In the genomic region with DNA sequence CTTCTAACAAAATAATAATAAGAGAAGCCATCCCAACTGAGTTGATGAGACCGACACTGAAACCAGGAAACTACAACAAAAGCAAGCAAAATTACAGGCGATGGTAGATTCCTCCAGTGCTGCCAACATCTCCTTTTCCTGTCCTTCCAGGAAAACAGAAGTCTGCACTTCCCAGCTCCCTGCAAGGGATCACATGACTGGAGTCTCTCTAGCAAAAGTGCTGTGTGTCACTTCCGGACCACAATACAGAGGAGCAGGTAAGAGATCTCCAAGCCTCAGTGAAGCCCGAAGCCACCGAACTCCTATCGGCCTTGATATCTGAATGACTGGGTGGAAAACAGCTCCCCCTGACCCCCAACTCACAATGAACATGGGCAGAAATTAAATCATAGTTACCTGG, we compare ENCODE assay signal across 16 cellular contexts.
A peak's percentile ranks its signal among the peaks of the same experiment; 100 is the strongest.
DNase-seq lines count a peak whose midpoint lies in the region; ATAC-seq and TF ChIP-seq lines count a peak whose summit lies in the region.
"Had no signal": no experiment of that assay in that cellular context is flagged by ENCODE, and none has a peak within 500 bp of the region (broad histone marks: within the 10 kb centered on the region; RNA-seq: fewer than 3 reads in every experiment).

No MANE protein-coding gene starts in this region.

- H3K4me1 Mint-ChIP-seq in activated naive CD8-positive, alpha-beta T cell (ENCODE audit: low read depth), result peaks cover 40% of the 10 kb centered on the region
- H3K4me1 Mint-ChIP-seq in activated naive CD8-positive, alpha-beta T cell treated with anti-CD3 and anti-CD28 coated beads, Interleukin-2, amount 50 U/mL, for 24 hours, result peaks cover 27% of the 10 kb centered on the region
- H3K4me1 Mint-ChIP-seq in activated B cell treated with CpG ODN at 0.5 μM for 24 hours, result peaks cover 35% of the 10 kb centered on the region
- H3K4me1 Mint-ChIP-seq in activated CD4-positive, alpha-beta T cell treated with anti-CD3 and anti-CD28 coated beads for 36 hours, result peaks cover 24% of the 10 kb centered on the region

- H3K9me3 Mint-ChIP-seq in activated naive CD8-positive, alpha-beta T cell (ENCODE audit: low read depth), result no peaks in the 10 kb centered on the region
- H3K9me3 Mint-ChIP-seq in activated naive CD8-positive, alpha-beta T cell treated with anti-CD3 and anti-CD28 coated beads, Interleukin-2, amount 50 U/mL, for 24 hours, result no peaks in the 10 kb centered on the region
- H3K9me3 Mint-ChIP-seq in activated B cell treated with CpG ODN at 0.5 μM for 24 hours, result no peaks in the 10 kb centered on the region
- H3K9me3 Mint-ChIP-seq in activated CD4-positive, alpha-beta T cell treated with anti-CD3 and anti-CD28 coated beads for 36 hours (ENCODE audit: low read depth), result no peaks in the 10 kb centered on the region
- H3K9me3 Mint-ChIP-seq: CD4-positive, CD25-positive, alpha-beta regulatory T cell had no signal

- peaks cover 4% of the 10 kb centered on the region for H3K36me3 Mint-ChIP-seq in activated naive CD8-positive, alpha-beta T cell
- peaks cover 1% of the 10 kb centered on the region for H3K36me3 Mint-ChIP-seq in activated naive CD8-positive, alpha-beta T cell treated with anti-CD3 and anti-CD28 coated beads, Interleukin-2, amount 50 U/mL, for 24 hours (ENCODE audit: low read depth)
- peaks cover 11% of the 10 kb centered on the region for H3K36me3 Mint-ChIP-seq in activated B cell treated with CpG ODN at 0.5 μM for 24 hours (ENCODE audit: low read depth)
- peaks cover 4% of the 10 kb centered on the region for H3K36me3 Mint-ChIP-seq in activated CD4-positive, alpha-beta T cell treated with anti-CD3 and anti-CD28 coated beads for 36 hours (ENCODE audit: low read depth)

- POLR2A ChIA-PET in activated B cell treated with CpG ODN at 0.5 μM for 24 hours (lab: Charles Lee), result no interaction called here
- POLR2A ChIA-PET in activated CD4-positive, alpha-beta T cell treated with anti-CD3 and anti-CD28 coated beads for 36 hours (lab: Charles Lee), result no interaction called here

- intact Hi-C loops in activated B cell treated with CpG ODN at 0.5 μM for 24 hours (cut with micrococcal nuclease), result no loop called here
- intact Hi-C loops in activated CD4-positive, alpha-beta T cell treated with anti-CD3 and anti-CD28 coated beads for 36 hours (cut with DNase I, micrococcal nuclease), result no loop called here

- H3K27ac Mint-ChIP-seq in activated naive CD8-positive, alpha-beta T cell, result no peak overlapping the region
- H3K27ac Mint-ChIP-seq in activated naive CD8-positive, alpha-beta T cell treated with anti-CD3 and anti-CD28 coated beads, Interleukin-2, amount 50 U/mL, for 24 hours, result no peak overlapping the region
- peak overlapping the region; percentile 53 for H3K27ac Mint-ChIP-seq in activated B cell treated with CpG ODN at 0.5 μM for 24 hours
- no peak overlapping the region for H3K27ac Mint-ChIP-seq in activated CD4-positive, alpha-beta T cell treated with anti-CD3 and anti-CD28 coated beads for 36 hours
- H3K27ac Mint-ChIP-seq: CD4-positive, CD25-positive, alpha-beta regulatory T cell had no signal

- no peak for TF ChIP-seq CTCF in activated B cell treated with CpG ODN at 0.5 μM for 24 hours (IDR thresholded peaks at IDR 0.05)

- CTCF ChIA-PET in activated B cell treated with CpG ODN at 0.5 μM for 24 hours (lab: Charles Lee), result no interaction called here
- CTCF ChIA-PET in activated CD4-positive, alpha-beta T cell treated with anti-CD3 and anti-CD28 coated beads for 36 hours (lab: Charles Lee), result interaction anchor here (0.6 to 0.9 kb wide), 2 partner anchors 19 to 116 kb away, joined by 3 read pairs; no protein-coding TSS in a partner anchor

- peak overlapping the region; percentile 31 for H3K4me3 Mint-ChIP-seq in activated naive CD8-positive, alpha-beta T cell
- H3K4me3 Mint-ChIP-seq in activated naive CD8-positive, alpha-beta T cell treated with anti-CD3 and anti-CD28 coated beads, Interleukin-2, amount 50 U/mL, for 24 hours, result no peak overlapping the region
- no peak overlapping the region for H3K4me3 Mint-ChIP-seq in activated B cell treated with CpG ODN at 0.5 μM for 24 hours
- H3K4me3 Mint-ChIP-seq in activated CD4-positive, alpha-beta T cell treated with anti-CD3 and anti-CD28 coated beads for 36 hours, result no peak overlapping the region
- H3K4me3 Mint-ChIP-seq: CD4-positive, CD25-positive, alpha-beta regulatory T cell had no signal

- no peaks in the 10 kb centered on the region for H3K27me3 Mint-ChIP-seq in activated naive CD8-positive, alpha-beta T cell
- no peaks in the 10 kb centered on the region for H3K27me3 Mint-ChIP-seq in activated naive CD8-positive, alpha-beta T cell treated with anti-CD3 and anti-CD28 coated beads, Interleukin-2, amount 50 U/mL, for 24 hours
- H3K27me3 Mint-ChIP-seq in activated B cell treated with CpG ODN at 0.5 μM for 24 hours, result no peaks in the 10 kb centered on the region
- H3K27me3 Mint-ChIP-seq in activated CD4-positive, alpha-beta T cell treated with anti-CD3 and anti-CD28 coated beads for 36 hours, result no peaks in the 10 kb centered on the region
- H3K27me3 Mint-ChIP-seq: CD4-positive, CD25-positive, alpha-beta regulatory T cell had no signal

- ATAC-seq in activated naive CD8-positive, alpha-beta T cell treated with anti-CD3 and anti-CD28 coated beads, Interleukin-2, amount 50 U/mL, for 24 hours, result no peak
- no peak for ATAC-seq in activated B cell treated with CpG ODN at 0.5 μM for 24 hours (ENCODE audit: low read depth)
- ATAC-seq in HG03095 (IDR thresholded peaks at IDR 0.05; ENCODE audit: unreplicated experiment), result no peak
- ATAC-seq in GM18519 (IDR thresholded peaks at IDR 0.05; ENCODE audit: low FRiP score, unreplicated experiment), result no peak
- no peak for ATAC-seq in activated CD4-positive, alpha-beta T cell treated with anti-CD3 and anti-CD28 coated beads for 36 hours

- DNase-seq in activated naive CD8-positive, alpha-beta T cell treated with anti-CD3 and anti-CD28 coated beads, Interleukin-2, amount 50 U/mL, for 24 hours, result no peak
- DNase-seq in activated B cell treated with CpG ODN at 0.5 μM for 24 hours, result no peak
- peak; percentile 8 to 58 for DNase-seq in lung microvascular endothelial cell (ENCODE audit: low read depth in 2 of 2)
- no peak for DNase-seq in OCI-M2 (lab: John Stamatoyannopoulos, UW; ENCODE audit: unreplicated experiment)
- DNase-seq in activated CD4-positive, alpha-beta T cell treated with anti-CD3 and anti-CD28 coated beads for 36 hours, result no peak
- DNase-seq: Calu3; CD4-positive, CD25-positive, alpha-beta regulatory T cell; DMS53; NCI-H1436; NCI-H1930; NCI-H226; NCI-H524; PC-9 had no signal

Comparison
In these comparisons a context has a peak if more than half of its experiments do, and no peak if none do; other contexts are left out.
1. DNase-seq: peak in lung microvascular endothelial cell (2 of 2); none in activated naive CD8-positive, alpha-beta T cell treated with anti-CD3 and anti-CD28 coated beads, Interleukin-2, amount 50 U/mL, for 24 hours (single experiment), activated B cell treated with CpG ODN at 0.5 μM for 24 hours (single experiment), OCI-M2 (single experiment) and activated CD4-positive, alpha-beta T cell treated with anti-CD3 and anti-CD28 coated beads for 36 hours (single experiment).